9 cellular contexts compared by ENCODE assay signal in genomic region chr3:190339130-190339529, GRCh38. TPM values are rescaled to one million over a fixed set of nuclear protein-coding genes. Genes with fewer than 3 reads are reported as not detected.
DNase-seq lines count a peak whose midpoint lies in the region; ATAC-seq and TF ChIP-seq lines count a peak whose summit lies in the region.
"Had no signal": no experiment of that assay in that cellular context is flagged by ENCODE, and none has a peak within 500 bp of the region (broad histone marks: within the 10 kb centered on the region; RNA-seq: fewer than 3 reads in every experiment).

No MANE protein-coding gene starts in this region.

- CTCF ChIA-PET in Calu3 (lab: Charles Lee) = interaction anchor here (1.4 to 1.9 kb wide), 4 partner anchors 16 to 45 kb away, joined by 3 to 13 read pairs (median 4); partner anchors contain the start of gene CLDN1

- H3K27me3 Mint-ChIP-seq in Calu3 (ENCODE audit: unreplicated experiment) = no peaks in the 10 kb centered on the region

- ATAC-seq in GM21367 (IDR thresholded peaks at IDR 0.05; ENCODE audit: unreplicated experiment) (peak; percentile 90), GM19455 (IDR thresholded peaks at IDR 0.05; ENCODE audit: unreplicated experiment) (no peak)

- in situ Hi-C loops in ACHN (cut with HindIII; ENCODE audit: low pct_ligation_motif_present, low pct_unique_long_range_greater_than_20kb, low sequenced_read_pairs) = no loop called here
- in situ Hi-C loops in KBM-7 (cut with MboI; ENCODE audit: low pct_unique_long_range_greater_than_20kb, low sequenced_read_pairs) = no loop called here

- peaks cover 42% of the 10 kb centered on the region for H3K4me1 Mint-ChIP-seq in Calu3 (ENCODE audit: low read depth, unreplicated experiment)

- peaks cover 6% of the 10 kb centered on the region for H3K9me3 Mint-ChIP-seq in Calu3 (ENCODE audit: low read depth, unreplicated experiment)

- DNase-seq in Calu3 (no peak), LNCaP clone FGC (ENCODE audit: low read depth) (no peak), fibroblast of mammary gland (ENCODE audit: low read depth) (peak; percentile 67), ACHN (no peak), GDM1 (lab: John Stamatoyannopoulos, UW) (no peak), KBM-7 (no peak)
- DNase-seq: activated CD8-positive, alpha-beta memory T cell treated with anti-CD3 and anti-CD28 coated beads, Interleukin-2, amount 50 U/mL, for 48 hours had no signal

- H3K4me3 ChIP-seq in LNCaP clone FGC (ENCODE audit: low read depth, low read length) (no peak overlapping the region), fibroblast of mammary gland (ENCODE audit: control insufficient read depth, low read depth, low read length) (no peak overlapping the region)

- no TSS peak for BruUV-seq in Calu3 (replicated peaks; lab: Mats Ljungman, UMichigan)

- intact Hi-C loops in Calu3 (cut with micrococcal nuclease; ENCODE audit: unreplicated experiment) = loop anchor here (1.0 kb wide), 1 partner anchor 119 kb away; no protein-coding TSS in a partner anchor

- no peak overlapping the region for H3K4me3 Mint-ChIP-seq in Calu3 (ENCODE audit: low read depth, unreplicated experiment)

- peak; percentile 69 for TF ChIP-seq CTCF in Calu3 (IDR thresholded peaks at IDR 0.05; ENCODE audit: unreplicated experiment)
- peak; percentile 27; the same call in 1 of the 2 replicates for TF ChIP-seq CTCF in LNCaP clone FGC (IDR thresholded peaks at IDR 0.05; ENCODE audit: control insufficient read depth, extremely low read depth, insufficient read depth)
- TF ChIP-seq CTCF in fibroblast of mammary gland (conservative IDR thresholded peaks at IDR 0.05; ENCODE audit: control insufficient read depth, insufficient read depth, low read depth, low read length) = peak; percentile 33

- peak overlapping the region; percentile 12 for H3K27ac Mint-ChIP-seq in Calu3 (ENCODE audit: unreplicated experiment)

- no peaks in the 10 kb centered on the region for H3K36me3 Mint-ChIP-seq in Calu3 (ENCODE audit: insufficient read depth, unreplicated experiment)

RNA-seq across cellular contexts. Expression of gene CLDN1, which starts 16.9 kb away (rescaled TPM):
- total RNA-seq in Calu3 (2022) = 204 and 253 TPM in 2 replicates

RNA-seq across cellular contexts. Expression of gene CLDN16, which starts 48.8 kb away (rescaled TPM):
- total RNA-seq in Calu3 (2022) = 2.9 and 4.8 TPM in 2 replicates
